In genomic region chr19:31015778-31016177, GRCh38 we compare ENCODE assay signal across 19 cellular contexts.
"Had no signal": no experiment of that assay in that cellular context is flagged by ENCODE, and none has a peak within 500 bp of the region (broad histone marks: within the 10 kb centered on the region; RNA-seq: fewer than 3 reads in every experiment).

No MANE protein-coding gene starts in this region.

- H3K27me3 Mint-ChIP-seq: activated naive CD4-positive, alpha-beta T cell treated with anti-CD3 and anti-CD28 coated beads, Interleukin-2, amount 10 ng/mL, durations not matched to agents 7 days and 5 days had no signal

- DNase-seq: activated CD4-positive, alpha-beta T cell treated with anti-CD3 and anti-CD28 coated beads, Interleukin-2, amount 50 U/mL, for 4 hours; activated effector memory CD4-positive, alpha-beta T cell treated with Interleukin-2 at 50 U/mL for 16 hours; activated naive CD4-positive, alpha-beta T cell treated with anti-CD3 and anti-CD28 coated beads, Interleukin-2, amount 10 ng/mL, durations not matched to agents 7 days and 5 days; activated T-cell treated with anti-CD3 and anti-CD28 coated beads, Interleukin-2, amount 50 U/mL, for 72 hours; amygdala; cortex of kidney; endodermal cell; left colon; mesenchymal stem cell; mucosa of descending colon; sigmoid colon; stimulated activated CD4-positive, alpha-beta T cell treated with anti-CD3 and anti-CD28 coated beads, Interleukin-2, amount 100 ng/mL, for 48 hours; stimulated activated CD8-positive, alpha-beta memory T cell treated with anti-CD3 and anti-CD28 coated beads, Interleukin-4, amount 100 ng/mL, for 48 hours; stimulated activated naive CD4-positive, alpha-beta T cell had no signal

- ATAC-seq: activated T-cell treated with anti-CD3 and anti-CD28 coated beads, Interleukin-2, amount 50 U/mL, for 72 hours; gastroesophageal sphincter; left colon; mucosa of descending colon; WTC11 had no signal

- H3K4me1 Mint-ChIP-seq: activated naive CD4-positive, alpha-beta T cell treated with anti-CD3 and anti-CD28 coated beads, Interleukin-2, amount 10 ng/mL, durations not matched to agents 7 days and 5 days; endodermal cell; neural progenitor cell; WTC11 had no signal

- H3K4me3 ChIP-seq: gastroesophageal sphincter, mucosa of descending colon, neural progenitor cell, sigmoid colon, smooth muscle cell had no signal

- H3K4me3 Mint-ChIP-seq: activated naive CD4-positive, alpha-beta T cell treated with anti-CD3 and anti-CD28 coated beads, Interleukin-2, amount 10 ng/mL, durations not matched to agents 7 days and 5 days; activated T-cell treated with anti-CD3 and anti-CD28 coated beads, Interleukin-2, amount 50 U/mL, for 72 hours; endodermal cell; neural progenitor cell; WTC11 had no signal

- H3K27ac Mint-ChIP-seq: activated naive CD4-positive, alpha-beta T cell treated with anti-CD3 and anti-CD28 coated beads, Interleukin-2, amount 10 ng/mL, durations not matched to agents 7 days and 5 days; activated T-cell treated with anti-CD3 and anti-CD28 coated beads, Interleukin-2, amount 50 U/mL, for 72 hours; endodermal cell; neural progenitor cell; WTC11 had no signal

- H3K36me3 ChIP-seq: gastroesophageal sphincter, neural progenitor cell, sigmoid colon had no signal

- H3K36me3 Mint-ChIP-seq: activated naive CD4-positive, alpha-beta T cell treated with anti-CD3 and anti-CD28 coated beads, Interleukin-2, amount 10 ng/mL, durations not matched to agents 7 days and 5 days; neural progenitor cell; WTC11 had no signal

- FAIRE-seq: keratinocyte had no signal

- H3K9me3 Mint-ChIP-seq: activated naive CD4-positive, alpha-beta T cell treated with anti-CD3 and anti-CD28 coated beads, Interleukin-2, amount 10 ng/mL, durations not matched to agents 7 days and 5 days; endodermal cell; neural progenitor cell had no signal

- H3K27me3 ChIP-seq: gastroesophageal sphincter, neural progenitor cell, sigmoid colon had no signal
